8 cellular contexts compared by ENCODE assay signal in genomic region chr6:53335224-53335994, GRCh38. TPM values are rescaled to one million over a fixed set of nuclear protein-coding genes. Genes with fewer than 3 reads are reported as not detected.
DNase-seq lines count a peak whose midpoint lies in the region; ATAC-seq, FAIRE-seq and TF ChIP-seq lines count a peak whose summit lies in the region.

No MANE protein-coding gene starts in this region.

- no peak overlapping the region; the same call in 1 of the 2 replicates for H3K4me2 ChIP-seq in K562 (ENCODE audit: insufficient read depth, low read length)
- H3K4me2 ChIP-seq in neuronal stem cell (ENCODE audit: insufficient read depth, low read length, poor library complexity, severe bottlenecking) = no peak overlapping the region

- H4K20me1 ChIP-seq in K562 (replicated peaks; ENCODE audit: control insufficient read depth, insufficient read depth, low read length) = peaks cover 53% of the 10 kb centered on the region

- 49% methylated on average over 12 of the region's 12 CpGs for WGBS in K562 (ENCODE audit: insufficient coverage, low coverage, missing lambda C conversion rate)
- WGBS in neuronal stem cell (ENCODE audit: extremely low coverage in 2 of 2, insufficient read length in 2 of 2, insufficient replicate concordance in 1 of 2), 2 donors = no CpG with 5 or more reads among the region's 12 CpGs

- no peak overlapping the region for H3K4me3 ChIP-seq in K562
- H3K4me3 ChIP-seq in neuronal stem cell (ENCODE audit: low read length in 2 of 2) = no peak overlapping the region

- no peak overlapping the region for H2BK15ac ChIP-seq in neuronal stem cell (ENCODE audit: low read length)

- TF ChIP-seq POLR2A in K562 (conservative IDR thresholded peaks at IDR 0.05) = no peak

- TF ChIP-seq RAD21 in K562 (CRISPR knock-in tag; conservative IDR thresholded peaks at IDR 0.05 in 1 of 2, IDR thresholded peaks at IDR 0.05 in 1 of 2) = no peak

- no peak overlapping the region for H4K91ac ChIP-seq in neuronal stem cell (ENCODE audit: low read depth, low read length, poor library complexity)

- peaks cover 4% of the 10 kb centered on the region for H3K79me1 ChIP-seq in neuronal stem cell (ENCODE audit: low read depth, low read length)

- CTCF ChIA-PET in K562 (lab: Yijun Ruan, JAX; ENCODE audit: low intra/inter-chr PET ratio) = interaction anchor here (0.5 kb wide), 1 partner anchor 180 kb away, joined by 3 read pairs; no protein-coding TSS in a partner anchor

- POLR2A ChIA-PET in K562 (lab: Yijun Ruan, JAX) = interaction anchor here (0.7 to 1.5 kb wide), 2 partner anchors 9 to 17 kb away, joined by 3 to 5 read pairs; no protein-coding TSS in a partner anchor

- H3K36me3 ChIP-seq in K562 (ENCODE audit: control insufficient read depth, insufficient read depth, low read length) = peaks cover 70% of the 10 kb centered on the region
- H3K36me3 ChIP-seq in neuronal stem cell (replicated peaks in 1 of 2; ENCODE audit: control insufficient read depth in 2 of 2, insufficient read depth in 2 of 2, low read length in 2 of 2) = peaks cover 5 to 60% of the 10 kb centered on the region in 2 donors

- H3K9me3 ChIP-seq in K562 (replicated peaks; ENCODE audit: control insufficient read depth, insufficient read depth, low read depth, low read length) (no peaks in the 10 kb centered on the region), neuronal stem cell (replicated peaks in 1 of 2; ENCODE audit: control insufficient read depth in 2 of 2, insufficient read depth in 1 of 2, low read depth in 1 of 2, low read length in 2 of 2) (peaks cover 0 to 16% of the 10 kb centered on the region in 2 donors)

- DNase-seq in K562 (ENCODE audit: extremely low read depth in 1 of 4, low spot score in 3 of 4) = no peak
- peak; percentile 21 to 51 for DNase-seq in stimulated activated CD4-positive, alpha-beta T cell treated with anti-CD3 and anti-CD28 coated beads, Interleukin-15, amount 100 ng/mL, for 1 hour (ENCODE audit: low read depth in 1 of 2, low spot score in 1 of 2)
- no peak for DNase-seq in NCI-H446 treated with DMSO at 0.1 percent for 48 hours (lab: John Stamatoyannopoulos, UW)
- no peak for DNase-seq in neuronal stem cell (ENCODE audit: low spot score)
- no peak for DNase-seq in Ammon's horn (ENCODE audit: low spot score)

- no peak overlapping the region for H3K18ac ChIP-seq in neuronal stem cell (ENCODE audit: low read length)

- in situ Hi-C loops in K562 (cut with MboI) = no loop called here

- 0 out of 3 replicates have a peak overlapping the region, but pooled peaks have one; percentile 12 for H3K27ac ChIP-seq in K562 (ENCODE audit: extremely low read depth, low read depth, low read length)
- H3K27ac ChIP-seq in neuronal stem cell (replicated peaks; ENCODE audit: low read length) = no peak overlapping the region

- no peak overlapping the region for H2AK5ac ChIP-seq in neuronal stem cell (ENCODE audit: low read depth, low read length)

- peaks cover 72% of the 10 kb centered on the region for H3K4me1 Mint-ChIP-seq in T-helper 1 cell treated with Interleukin-12 subunit alpha and Interleukin-12 subunit beta and Interleukin-4 antibody, amounts not matched to agents 30 μg/mL and 1 μg/mL, for 36 hours (ENCODE audit: low read depth)

- H3K36me3 Mint-ChIP-seq in T-helper 1 cell treated with Interleukin-12 subunit alpha and Interleukin-12 subunit beta and Interleukin-4 antibody, amounts not matched to agents 30 μg/mL and 1 μg/mL, for 36 hours (ENCODE audit: low read depth) = peaks cover 28% of the 10 kb centered on the region

- BruUV-seq in K562 (replicated peaks; lab: Mats Ljungman, UMichigan) = no TSS peak

- intact Hi-C loops in K562 (cut with micrococcal nuclease) = no loop called here

- H3K27me3 ChIP-seq in K562 (ENCODE audit: control insufficient read depth in 2 of 2, insufficient read depth in 2 of 2, low read length in 2 of 2) = no peaks in the 10 kb centered on the region; a peak in 1 of 5 replicates
- no peaks in the 10 kb centered on the region for H3K27me3 ChIP-seq in neuronal stem cell (ENCODE audit: control insufficient read depth in 3 of 3, insufficient read depth in 3 of 3, low read depth in 1 of 3, low read length in 3 of 3)

- ATAC-seq in GM18868 (IDR thresholded peaks at IDR 0.05; ENCODE audit: unreplicated experiment) = peak; percentile 86
- ATAC-seq in HG02938 (IDR thresholded peaks at IDR 0.05; ENCODE audit: unreplicated experiment) = peak; percentile 86
- ATAC-seq in K562 = peak; percentile 14; the same call in 2 of the 3 replicates

- no peak overlapping the region for H2BK5ac ChIP-seq in neuronal stem cell (ENCODE audit: low read length)

- H4K8ac ChIP-seq in neuronal stem cell (ENCODE audit: low read depth, low read length) = no peak overlapping the region

- H2BK120ac ChIP-seq in neuronal stem cell (ENCODE audit: low read depth, low read length) = no peak overlapping the region

- peak overlapping the region; percentile 95 for H3K27ac Mint-ChIP-seq in T-helper 1 cell treated with Interleukin-12 subunit alpha and Interleukin-12 subunit beta and Interleukin-4 antibody, amounts not matched to agents 30 μg/mL and 1 μg/mL, for 36 hours

- peaks cover 100% of the 10 kb centered on the region for H3K79me2 ChIP-seq in K562 (ENCODE audit: control insufficient read depth, insufficient read depth, low read length)

- H3K4ac ChIP-seq in neuronal stem cell (ENCODE audit: low read length) = no peak overlapping the region

- TF ChIP-seq CTCF in K562 (IDR thresholded peaks at IDR 0.05 in 2 of 3, conservative IDR thresholded peaks at IDR 0.05 in 1 of 3; ENCODE audit: insufficient read depth in 2 of 3, low read depth in 1 of 3, low read length in 3 of 3) = no peak

- H3K4me3 Mint-ChIP-seq in T-helper 1 cell treated with Interleukin-12 subunit alpha and Interleukin-12 subunit beta and Interleukin-4 antibody, amounts not matched to agents 30 μg/mL and 1 μg/mL, for 36 hours = peak overlapping the region; percentile 82

- peaks cover 16% of the 10 kb centered on the region for H3K9me1 ChIP-seq in K562 (ENCODE audit: control insufficient read depth, insufficient read depth, low read length)

- no peak overlapping the region for H3K23ac ChIP-seq in neuronal stem cell (ENCODE audit: low read depth, low read length, poor library complexity)

- no peak overlapping the region for H2AFZ ChIP-seq in K562 (ENCODE audit: low read depth, low read length)
- H2AFZ ChIP-seq in neuronal stem cell (ENCODE audit: low read length) = no peak overlapping the region

- H2BK12ac ChIP-seq in neuronal stem cell (ENCODE audit: low read length) = no peak overlapping the region

- no peak overlapping the region for H3K14ac ChIP-seq in neuronal stem cell (ENCODE audit: low read length)

- H3K9me3 Mint-ChIP-seq in T-helper 1 cell treated with Interleukin-12 subunit alpha and Interleukin-12 subunit beta and Interleukin-4 antibody, amounts not matched to agents 30 μg/mL and 1 μg/mL, for 36 hours = no peaks in the 10 kb centered on the region

- TF ChIP-seq EP300 in K562 (IDR thresholded peaks at IDR 0.05; ENCODE audit: low read length) = no peak

- no peak for FAIRE-seq in K562 (lab: Jason Lieb, UNC)

- H3K27me3 Mint-ChIP-seq in T-helper 1 cell treated with Interleukin-12 subunit alpha and Interleukin-12 subunit beta and Interleukin-4 antibody, amounts not matched to agents 30 μg/mL and 1 μg/mL, for 36 hours (ENCODE audit: low read depth) = no peaks in the 10 kb centered on the region

- peaks cover 0 to 30% of the 10 kb centered on the region in 2 experiments; a peak in 4 of 5 replicates for H3K4me1 ChIP-seq in K562 (replicated peaks in 1 of 2; ENCODE audit: control insufficient read depth in 2 of 2, insufficient read depth in 2 of 2, low read length in 2 of 2)
- H3K4me1 ChIP-seq in neuronal stem cell (ENCODE audit: control insufficient read depth in 2 of 2, insufficient read depth in 1 of 2, low read depth in 1 of 2, low read length in 2 of 2) = peaks cover 14 to 18% of the 10 kb centered on the region in 2 donors

- H3K9ac ChIP-seq in K562 (ENCODE audit: insufficient read depth in 1 of 2, low read depth in 2 of 2, low read length in 2 of 2) = 0 out of 4 replicates have a peak overlapping the region, but pooled peaks of 1 of the 2 experiments have one; percentile 11
- H3K9ac ChIP-seq in neuronal stem cell (ENCODE audit: low read depth, low read length, poor library complexity) = no peak overlapping the region

TF ChIP-seq in K562, 482 proteins besides CTCF, POLR2A, EP300 and RAD21:
- TF ChIP-seq PML (IDR thresholded peaks at IDR 0.05; ENCODE audit: low read length) (peak; percentile 31; the same call in 1 of the 2 replicates), EP400 (IDR thresholded peaks at IDR 0.05) (no peak), RFX1 (IDR thresholded peaks at IDR 0.05) (peak; percentile 63; the same call in 1 of the 2 replicates)

RNA-seq across cellular contexts. Expression of gene ELOVL5, which starts 13.3 kb away (rescaled TPM):
- total RNA-seq in K562 (2011; cell fraction: chromatin; rRNA removed; ENCODE audit: low replicate concordance) = 254 and 349 TPM in 2 replicates
- total RNA-seq in K562 (2011; cell fraction: nucleolus; rRNA removed) = 242 and 277 TPM in 2 replicates
- total RNA-seq in K562 (2011; cell fraction: nucleoplasm; rRNA removed) = 310 and 344 TPM in 2 replicates
- total RNA-seq in K562 (2014; rRNA removed) = 70.6 and 80.6 TPM in 2 replicates
- 131 and 151 TPM in 2 replicates for total RNA-seq in K562 (2014; rRNA removed; fragmentation: Illumina TruSeq; extraction: Trizol)
- 122 and 132 TPM in 2 replicates for total RNA-seq in K562 (2015; rRNA removed; fragmentation: Illumina TruSeq; extraction: Trizol)
- total RNA-seq in K562 (2021) = 134 and 151 TPM in 2 replicates
- 245 TPM in 2 replicates for polyA plus RNA-seq in K562 (2011; rRNA removed)
- 106 and 186 TPM in 2 replicates for polyA plus RNA-seq in K562 (2011; cell fraction: cytosol; rRNA removed)
- 434 and 508 TPM in 2 replicates for polyA plus RNA-seq in K562 (2011; cell fraction: nucleus; rRNA removed)
- polyA plus RNA-seq in K562 (2012) = 143 and 177 TPM in 2 replicates
- polyA plus RNA-seq in K562 (2014; fragmentation: Illumina TruSeq; extraction: Trizol) = 150 and 172 TPM in 2 replicates
- polyA plus RNA-seq in K562 (2014; fragmentation: Nextera tagmentation; extraction: Ambion mirVana) = 100 to 1,000 TPM; 124 to 148 TPM
- polyA plus RNA-seq in K562 (2014; rRNA removed) = 107 and 109 TPM in 2 replicates
- polyA minus RNA-seq in K562 (2011; rRNA and poly(A)+ RNA removed) = 294 and 362 TPM in 2 replicates
- polyA minus RNA-seq in K562 (2011; cell fraction: cytosol; rRNA and poly(A)+ RNA removed) = 132 and 149 TPM in 2 replicates
- 163 and 262 TPM in 2 replicates for polyA minus RNA-seq in K562 (2011; cell fraction: nucleus; rRNA and poly(A)+ RNA removed)
- 165 TPM for polyA plus RNA-seq in neuronal stem cell (2013, experiment 1 of 2)
- 163 TPM for polyA plus RNA-seq in neuronal stem cell (2013, experiment 2 of 2)

Comparison
In these comparisons a context has a peak if more than half of its experiments do, and no peak if none do; other contexts are left out.
1. ATAC-seq: peak in every context shown above with its lines; median percentile 86 in GM18868; 86 in HG02938; 14 in K562.
2. DNase-seq: peak in stimulated activated CD4-positive, alpha-beta T cell treated with anti-CD3 and anti-CD28 coated beads, Interleukin-15, amount 100 ng/mL, for 1 hour (2 of 2); none in K562 (0 of 4), NCI-H446 treated with DMSO at 0.1 percent for 48 hours (single experiment), neuronal stem cell (single experiment) and Ammon's horn (single experiment).